In genomic region chr1:194495434-194495833, GRCh38 we compare ENCODE assay signal across 27 cellular contexts.
"Had no signal": no experiment of that assay in that cellular context is flagged by ENCODE, and none has a peak within 500 bp of the region (broad histone marks: within the 10 kb centered on the region; RNA-seq: fewer than 3 reads in every experiment).

No MANE protein-coding gene starts in this region.

- H3K27ac ChIP-seq: stomach, suprapubic skin, testis, thoracic aorta, thyroid gland, tibial artery, tibial nerve, transverse colon, upper lobe of left lung, upper lobe of right lung, uterus, vagina had no signal

- H3K4me1 ChIP-seq: stomach, suprapubic skin, testis, thyroid gland, tibial artery, tibial nerve, transverse colon, upper lobe of left lung, upper lobe of right lung, uterus, vagina had no signal

- H3K36me3 ChIP-seq: stomach, suprapubic skin, thoracic aorta, thyroid gland, tibial artery, tibial nerve, transverse colon, upper lobe of left lung, upper lobe of right lung, uterus, vagina had no signal

- H3K27me3 ChIP-seq: stomach, suprapubic skin, testis, thyroid gland, tibial artery, tibial nerve, transverse colon, upper lobe of left lung, upper lobe of right lung, uterus, vagina had no signal

- DNase-seq: stimulated activated CD4-positive, alpha-beta T cell treated with anti-CD3 and anti-CD28 coated beads, Interleukin-2, amount 100 ng/mL, for 48 hours; stimulated activated CD4-positive, alpha-beta T cell treated with anti-CD3 and anti-CD28 coated beads, Interleukin-4, amount 100 ng/mL, for 1 hour; stimulated activated CD4-positive, alpha-beta T cell treated with anti-CD3 and anti-CD28 coated beads, Interleukin-4, amount 100 ng/mL, for 24 hours; stimulated activated CD4-positive, alpha-beta T cell treated with anti-CD3 and anti-CD28 coated beads, Interleukin-4, amount 100 ng/mL, for 4 hours; stimulated activated CD8-positive, alpha-beta memory T cell treated with anti-CD3 and anti-CD28 coated beads, Interleukin-4, amount 100 ng/mL, for 48 hours; stimulated activated naive B cell treated with anti-CD40 and anti-IgM and Interleukin-4, amounts not matched to agents 10 μg/mL and 1 μg/mL and 100 μg/mL, for 72 hours; stimulated activated naive CD4-positive, alpha-beta T cell; stimulated activated naive CD4-positive, alpha-beta T cell treated with Interleukin-2 at 50 U/mL for 16 hours; stimulated activated naive CD8-positive, alpha-beta T cell treated with anti-CD3 and anti-CD28 coated beads, Interleukin-15, amount 100 ng/mL, for 72 hours; stimulated activated naive CD8-positive, alpha-beta T cell treated with anti-CD3 and anti-CD28 coated beads, Interleukin-15, Interleukin-2, amounts not matched to agents 100 U/mL and 50 U/mL, for 24 hours; stomach; substantia nigra; testis; thyroid gland; tibial artery; transverse colon; trophoblast cell; upper lobe of left lung; upper lobe of right lung; uterus had no signal

- H3K27me3 Mint-ChIP-seq: stimulated activated memory B cell treated with anti-CD40 and anti-IgM and Interleukin-4, amounts not matched to agents 10 μg/mL and 1 μg/mL and 100 μg/mL, for 72 hours; stimulated activated naive CD8-positive, alpha-beta T cell treated with anti-CD3 and anti-CD28 coated beads, Interleukin-15, amount 100 ng/mL, for 72 hours; stimulated activated naive CD8-positive, alpha-beta T cell treated with anti-CD3 and anti-CD28 coated beads, Interleukin-15, Interleukin-2, amounts not matched to agents 100 ng/mL and 50 ng/mL, for 24 hours had no signal

- H3K4me3 ChIP-seq: stomach, suprapubic skin, testis, thoracic aorta, thyroid gland, tibial artery, tibial nerve, transverse colon, upper lobe of left lung, upper lobe of right lung, uterus, vagina had no signal

- H3K9me3 ChIP-seq: suprapubic skin, testis, thoracic aorta, thyroid gland, tibial artery, transverse colon, upper lobe of right lung, uterus, vagina had no signal

- H3K36me3 Mint-ChIP-seq: stimulated activated effector memory CD8-positive, alpha-beta T cell treated with anti-CD3 and anti-CD28 coated beads, Interleukin-12 subunit alpha, Interleukin-12 subunit beta, amount 100 ng/mL, for 72 hours; stimulated activated memory B cell treated with anti-CD40 and anti-IgM and Interleukin-4, amounts not matched to agents 10 μg/mL and 1 μg/mL and 100 μg/mL, for 72 hours; stimulated activated naive B cell treated with anti-CD40 and anti-IgM and Interleukin-4, amounts not matched to agents 10 μg/mL and 1 μg/mL and 100 μg/mL, for 72 hours had no signal

- H3K4me3 Mint-ChIP-seq: stimulated activated effector memory CD8-positive, alpha-beta T cell treated with anti-CD3 and anti-CD28 coated beads, Interleukin-12 subunit alpha, Interleukin-12 subunit beta, amount 100 ng/mL, for 72 hours; stimulated activated memory B cell treated with anti-CD40 and anti-IgM and Interleukin-4, amounts not matched to agents 10 μg/mL and 1 μg/mL and 100 μg/mL, for 72 hours; stimulated activated naive B cell treated with anti-CD40 and anti-IgM and Interleukin-4, amounts not matched to agents 10 μg/mL and 1 μg/mL and 100 μg/mL, for 72 hours; stimulated activated naive CD8-positive, alpha-beta T cell treated with anti-CD3 and anti-CD28 coated beads, Interleukin-15, amount 100 ng/mL, for 72 hours; stimulated activated naive CD8-positive, alpha-beta T cell treated with anti-CD3 and anti-CD28 coated beads, Interleukin-15, Interleukin-2, amounts not matched to agents 100 ng/mL and 50 ng/mL, for 24 hours had no signal

- H3K4me1 Mint-ChIP-seq: stimulated activated memory B cell treated with anti-CD40 and anti-IgM and Interleukin-4, amounts not matched to agents 10 μg/mL and 1 μg/mL and 100 μg/mL, for 72 hours; stimulated activated naive B cell treated with anti-CD40 and anti-IgM and Interleukin-4, amounts not matched to agents 10 μg/mL and 1 μg/mL and 100 μg/mL, for 72 hours; stimulated activated naive CD8-positive, alpha-beta T cell treated with anti-CD3 and anti-CD28 coated beads, Interleukin-15, amount 100 ng/mL, for 72 hours had no signal

- H3K27ac Mint-ChIP-seq: stimulated activated effector memory CD8-positive, alpha-beta T cell treated with anti-CD3 and anti-CD28 coated beads, Interleukin-12 subunit alpha, Interleukin-12 subunit beta, amount 100 ng/mL, for 72 hours; stimulated activated memory B cell treated with anti-CD40 and anti-IgM and Interleukin-4, amounts not matched to agents 10 μg/mL and 1 μg/mL and 100 μg/mL, for 72 hours; stimulated activated naive B cell treated with anti-CD40 and anti-IgM and Interleukin-4, amounts not matched to agents 10 μg/mL and 1 μg/mL and 100 μg/mL, for 72 hours; stimulated activated naive CD8-positive, alpha-beta T cell treated with anti-CD3 and anti-CD28 coated beads, Interleukin-15, Interleukin-2, amounts not matched to agents 100 ng/mL and 50 ng/mL, for 24 hours had no signal
